Comparison of ENCODE assay signal across 27 cellular contexts in the genomic region with DNA sequence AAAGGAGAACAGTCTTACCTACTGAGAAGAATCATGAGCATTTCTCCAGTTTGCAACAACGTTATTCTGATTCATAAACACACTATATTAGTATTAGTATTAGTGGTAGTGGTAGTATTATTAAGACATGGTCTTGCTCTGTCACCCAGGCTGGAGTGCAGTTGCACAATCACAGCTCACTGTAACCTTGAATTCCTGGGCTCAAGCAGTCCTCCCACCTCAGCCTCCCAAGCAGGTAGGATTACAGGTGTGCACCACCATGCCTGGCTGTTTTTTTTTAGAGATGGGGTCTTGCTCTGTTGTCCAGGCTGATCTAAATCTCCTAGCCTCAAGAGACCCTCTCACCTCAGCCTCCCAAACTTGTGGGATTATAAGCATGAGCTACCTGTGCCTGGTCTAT.
"Had no signal": no experiment of that assay in that cellular context is flagged by ENCODE, and none has a peak within 500 bp of the region (broad histone marks: within the 10 kb centered on the region; RNA-seq: fewer than 3 reads in every experiment).

No MANE protein-coding gene starts in this region.

- H3K27ac ChIP-seq: stomach, suprapubic skin, testis, thoracic aorta, thyroid gland, tibial artery, tibial nerve, transverse colon, upper lobe of left lung, upper lobe of right lung, uterus, vagina had no signal

- H3K27me3 ChIP-seq: stomach, suprapubic skin, testis, thyroid gland, tibial artery, tibial nerve, transverse colon, upper lobe of left lung, upper lobe of right lung, uterus, vagina had no signal

- H3K36me3 ChIP-seq: stomach, suprapubic skin, thoracic aorta, thyroid gland, tibial artery, tibial nerve, transverse colon, upper lobe of left lung, upper lobe of right lung, uterus, vagina had no signal

- ATAC-seq: stimulated activated effector memory CD8-positive, alpha-beta T cell treated with anti-CD3 and anti-CD28 coated beads, Interleukin-12 subunit alpha, Interleukin-12 subunit beta, amount 100 ng/mL, for 72 hours; stimulated activated memory B cell treated with anti-CD40 and anti-IgM and Interleukin-4, amounts not matched to agents 10 μg/mL and 1 μg/mL and 100 μg/mL, for 72 hours; stimulated activated naive B cell treated with anti-CD40 and anti-IgM and Interleukin-4, amounts not matched to agents 10 μg/mL and 1 μg/mL and 100 μg/mL, for 72 hours; stimulated activated naive CD8-positive, alpha-beta T cell treated with anti-CD3 and anti-CD28 coated beads, Interleukin-15, amount 100 ng/mL, for 72 hours; stimulated activated naive CD8-positive, alpha-beta T cell treated with anti-CD3 and anti-CD28 coated beads, Interleukin-15, Interleukin-2, amounts not matched to agents 100 U/mL and 50 U/mL, for 24 hours; upper lobe of right lung had no signal

- H3K4me3 ChIP-seq: stomach, suprapubic skin, testis, thoracic aorta, thyroid gland, tibial artery, tibial nerve, transverse colon, upper lobe of left lung, upper lobe of right lung, uterus, vagina had no signal

- H3K4me1 ChIP-seq: suprapubic skin, testis, thyroid gland, transverse colon, upper lobe of right lung, uterus, vagina had no signal

- DNase-seq: stimulated activated CD4-positive, alpha-beta T cell treated with anti-CD3 and anti-CD28 coated beads, Interleukin-2, amount 100 ng/mL, for 48 hours; stimulated activated CD4-positive, alpha-beta T cell treated with anti-CD3 and anti-CD28 coated beads, Interleukin-4, amount 100 ng/mL, for 1 hour; stimulated activated CD4-positive, alpha-beta T cell treated with anti-CD3 and anti-CD28 coated beads, Interleukin-4, amount 100 ng/mL, for 24 hours; stimulated activated CD4-positive, alpha-beta T cell treated with anti-CD3 and anti-CD28 coated beads, Interleukin-4, amount 100 ng/mL, for 4 hours; stimulated activated CD8-positive, alpha-beta memory T cell treated with anti-CD3 and anti-CD28 coated beads, Interleukin-4, amount 100 ng/mL, for 48 hours; stimulated activated naive B cell treated with anti-CD40 and anti-IgM and Interleukin-4, amounts not matched to agents 10 μg/mL and 1 μg/mL and 100 μg/mL, for 72 hours; stimulated activated naive CD4-positive, alpha-beta T cell; stimulated activated naive CD4-positive, alpha-beta T cell treated with Interleukin-2 at 50 U/mL for 16 hours; stimulated activated naive CD8-positive, alpha-beta T cell treated with anti-CD3 and anti-CD28 coated beads, Interleukin-15, amount 100 ng/mL, for 72 hours; stimulated activated naive CD8-positive, alpha-beta T cell treated with anti-CD3 and anti-CD28 coated beads, Interleukin-15, Interleukin-2, amounts not matched to agents 100 U/mL and 50 U/mL, for 24 hours; stomach; substantia nigra; testis; thyroid gland; tibial artery; transverse colon; trophoblast cell; upper lobe of left lung; upper lobe of right lung; uterus had no signal

- FAIRE-seq: urothelium cell line had no signal

- H3K9me3 ChIP-seq: stomach, suprapubic skin, testis, thoracic aorta, thyroid gland, tibial artery, tibial nerve, transverse colon, upper lobe of left lung, upper lobe of right lung, uterus, vagina had no signal
